7 cellular contexts compared by ENCODE assay signal in genomic region chr7:32991068-32991517, GRCh38. TPM values are rescaled to one million over a fixed set of nuclear protein-coding genes. Genes with fewer than 3 reads are reported as not detected.
DNase-seq lines count a peak whose midpoint lies in the region; ATAC-seq and TF ChIP-seq lines count a peak whose summit lies in the region.
"Not testable (repeated sequence)": the region's sequence is repeated elsewhere in the genome, so short reads cannot be mapped to it uniquely, and the experiment has no call there.

No MANE protein-coding gene starts in this region.

- H3K27me3 ChIP-seq in BJ (ENCODE audit: control insufficient read depth, insufficient read depth, low read length); left lung: not testable (repeated sequence)

- H3K4me1 ChIP-seq in left lung: not testable (repeated sequence)

- not testable (repeated sequence) for H3K4me3 ChIP-seq in BJ (ENCODE audit: low read depth, low read length); left lung

- intact Hi-C loops in left lung (cut with DNase I): not testable (repeated sequence)

- TF ChIP-seq CTCF in BJ (IDR thresholded peaks at IDR 0.05; ENCODE audit: insufficient read depth, low read depth, low read length); left lung (IDR thresholded peaks at IDR 0.05): not testable (repeated sequence)

- H3K36me3 ChIP-seq in BJ (ENCODE audit: control insufficient read depth, insufficient read depth, low read length); left lung: not testable (repeated sequence)

- CTCF ChIA-PET in BJ (lab: Yijun Ruan, JAX): not testable (repeated sequence)

- ATAC-seq in SK-N-SH treated with all-trans-retinoic acid at 6 μM for 48 hours (peak; percentile 95), left lung (peak; percentile 23)

- DNase-seq in BJ (ENCODE audit: low read depth): peak; percentile 83
- DNase-seq in HCEC 1CT: peak; percentile 43
- peak; percentile 71 for DNase-seq in dedifferentiated amniotic fluid mesenchymal stem cell (ENCODE audit: extremely low spot score)
- DNase-seq in fibroblast of the conjunctiva (ENCODE audit: low read depth): peak; percentile 40
- DNase-seq in left lung: not testable (repeated sequence)
- DNase-seq in renal cortical epithelial cell (ENCODE audit: low read depth): peak; percentile 5

- POLR2A ChIA-PET in BJ (lab: Charles Lee): not testable (repeated sequence)

- H3K27ac ChIP-seq in left lung: not testable (repeated sequence)

- H3K9me3 ChIP-seq in left lung: not testable (repeated sequence)

TF ChIP-seq in SK-N-SH treated with all-trans-retinoic acid at 6 μM for 48 hours, 23 proteins besides CTCF, POLR2A, EP300 and RAD21:
- peak; percentile 67; the same call in 1 of the 2 replicates for TF ChIP-seq ZFP3 (CRISPR knock-in tag; IDR thresholded peaks at IDR 0.05)

RNA-seq across cellular contexts. Expression of gene FKBP9, which starts 33.9 kb away (rescaled TPM):
- polyA plus RNA-seq in BJ (2011; rRNA removed): 248 and 315 TPM in 2 replicates
- 164 and 193 TPM in 2 replicates for polyA minus RNA-seq in BJ (2011; rRNA and poly(A)+ RNA removed)
- total RNA-seq in left lung: 100 to 1,000 TPM in 1 of 2 donors, 10 to 100 TPM in 1; 91.4 to 130 TPM
- 143 and 157 TPM in 2 replicates for total RNA-seq in renal cortical epithelial cell
